Comparison of ENCODE assay signal across 8 cellular contexts in the genomic region with DNA sequence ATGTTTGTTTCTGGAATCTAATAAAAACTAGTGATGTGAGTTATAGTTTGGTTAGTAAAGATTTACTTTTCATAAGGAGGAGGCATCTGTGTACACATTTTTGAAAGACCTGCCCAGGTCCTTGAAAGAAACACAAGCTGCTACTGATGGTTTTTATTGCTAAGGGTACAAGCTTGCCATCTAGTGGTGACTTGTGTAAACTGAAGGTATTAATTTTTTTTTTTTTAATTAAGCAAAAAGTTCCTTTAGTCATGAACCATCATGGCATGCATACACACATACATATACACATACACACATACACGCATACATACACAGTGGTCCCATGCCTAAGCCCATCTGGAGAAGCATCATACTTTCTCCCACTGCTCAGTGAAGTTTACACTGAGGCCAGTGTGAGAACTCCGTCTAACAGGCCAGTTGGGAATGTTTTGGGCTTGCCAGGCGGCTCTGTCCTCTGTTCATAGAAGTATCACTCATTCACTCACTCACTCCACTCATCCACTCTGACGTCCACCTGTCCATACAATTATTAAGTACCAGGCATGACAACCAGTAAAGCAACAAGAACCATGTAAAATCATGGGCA.
DNase-seq lines count a peak whose midpoint lies in the region; ATAC-seq and TF ChIP-seq lines count a peak whose summit lies in the region.

No MANE protein-coding gene starts in this region.

- peak; percentile 18 for DNase-seq in Daoy (ENCODE audit: low read depth)
- DNase-seq in RWPE2 (ENCODE audit: low spot score), result no peak
- peak; percentile 48 for DNase-seq in fibroblast of villous mesenchyme (ENCODE audit: low read depth)
- DNase-seq in sigmoid colon, result no peak
- DNase-seq in COLO668 (lab: John Stamatoyannopoulos, UW; ENCODE audit: unreplicated experiment), result no peak
- DNase-seq in T-helper 2 cell treated with Interferon-gamma antibody and Interleukin-4, amounts not matched to agents 5 μg/mL and 100 μg/mL, for 36 hours (ENCODE audit: low spot score), result no peak

- H3K27ac Mint-ChIP-seq in T-helper 2 cell treated with Interferon-gamma antibody and Interleukin-4, amounts not matched to agents 5 μg/mL and 100 μg/mL, for 36 hours, result no peak overlapping the region

- peak; percentile 50 for TF ChIP-seq RAD21 in Ishikawa (IDR thresholded peaks at IDR 0.05; ENCODE audit: low read depth)

- no peaks in the 10 kb centered on the region for H3K4me1 Mint-ChIP-seq in T-helper 2 cell treated with Interferon-gamma antibody and Interleukin-4, amounts not matched to agents 5 μg/mL and 100 μg/mL, for 36 hours (ENCODE audit: low read depth)

- WGBS in sigmoid colon, 2 donors, result 49 to 62% methylated on average over 4 of the region's 4 CpGs

- H3K36me3 ChIP-seq in RWPE2 (ENCODE audit: low read depth) (no peaks in the 10 kb centered on the region), sigmoid colon (no peaks in the 10 kb centered on the region)

- H3K4me3 ChIP-seq in RWPE2 (ENCODE audit: severe bottlenecking) (no peak overlapping the region), fibroblast of villous mesenchyme (ENCODE audit: low read depth, low read length) (no peak overlapping the region), sigmoid colon (no peak overlapping the region)

- no peak overlapping the region for H3K4me3 Mint-ChIP-seq in T-helper 2 cell treated with Interferon-gamma antibody and Interleukin-4, amounts not matched to agents 5 μg/mL and 100 μg/mL, for 36 hours

- no peak for TF ChIP-seq EP300 in Ishikawa (IDR thresholded peaks at IDR 0.05; ENCODE audit: borderline replicate concordance)
- no peak for TF ChIP-seq EP300 in sigmoid colon (IDR thresholded peaks at IDR 0.05)

- no peaks in the 10 kb centered on the region for H3K27me3 Mint-ChIP-seq in T-helper 2 cell treated with Interferon-gamma antibody and Interleukin-4, amounts not matched to agents 5 μg/mL and 100 μg/mL, for 36 hours (ENCODE audit: low read depth)

- no peaks in the 10 kb centered on the region for H3K9me3 Mint-ChIP-seq in T-helper 2 cell treated with Interferon-gamma antibody and Interleukin-4, amounts not matched to agents 5 μg/mL and 100 μg/mL, for 36 hours

- H3K9me3 ChIP-seq in RWPE2 (ENCODE audit: severe bottlenecking) (no peaks in the 10 kb centered on the region), sigmoid colon (no peaks in the 10 kb centered on the region)

- H3K27ac ChIP-seq in RWPE2 (ENCODE audit: poor library complexity, severe bottlenecking) (no peak overlapping the region), sigmoid colon (peak overlapping the region in 3 of 4 donors; percentile 16 to 59 (median 23))

- H3K4me1 ChIP-seq in RWPE2 (ENCODE audit: insufficient read depth, poor library complexity, severe bottlenecking), result no peaks in the 10 kb centered on the region
- H3K4me1 ChIP-seq in sigmoid colon, result peaks cover 0 to 10% (median 7%) of the 10 kb centered on the region in 4 donors

- no peak for ATAC-seq in RWPE2 (ENCODE audit: low read depth)
- no peak for ATAC-seq in HG02973 (IDR thresholded peaks at IDR 0.05; ENCODE audit: unreplicated experiment)

- H3K27me3 ChIP-seq in RWPE2 (ENCODE audit: insufficient read depth, poor library complexity, severe bottlenecking), result no peaks in the 10 kb centered on the region
- no peaks in the 10 kb centered on the region for H3K27me3 ChIP-seq in sigmoid colon

- TF ChIP-seq CTCF in RWPE2 (IDR thresholded peaks at IDR 0.05; ENCODE audit: poor library complexity, severe bottlenecking) (peak; percentile 80), fibroblast of villous mesenchyme (IDR thresholded peaks at IDR 0.05; ENCODE audit: insufficient read depth, low read depth, low read length) (peak; percentile 62), sigmoid colon (IDR thresholded peaks at IDR 0.05) (peak; percentile 53 to 77 (median 64))

- intact Hi-C loops in sigmoid colon (cut with DNase I), result no loop called here

- TF ChIP-seq POLR2A in sigmoid colon (IDR thresholded peaks at IDR 0.05), result no peak

- no peaks in the 10 kb centered on the region for H3K36me3 Mint-ChIP-seq in T-helper 2 cell treated with Interferon-gamma antibody and Interleukin-4, amounts not matched to agents 5 μg/mL and 100 μg/mL, for 36 hours (ENCODE audit: low read depth)

TF ChIP-seq in Ishikawa, 13 proteins besides CTCF, POLR2A, EP300 and RAD21:
- no peak for TF ChIP-seq USF1 (IDR thresholded peaks at IDR 0.05)
- TF ChIP-seq MAX (IDR thresholded peaks at IDR 0.05), result no peak
- no peak for TF ChIP-seq CREB1 (IDR thresholded peaks at IDR 0.05; ENCODE audit: low read depth)
- TF ChIP-seq NFIC (IDR thresholded peaks at IDR 0.05), result no peak
- no peak for TF ChIP-seq YY1 (IDR thresholded peaks at IDR 0.05; ENCODE audit: low read depth)
- no peak for TF ChIP-seq ZBTB7A (IDR thresholded peaks at IDR 0.05; ENCODE audit: low read depth)
- no peak for TF ChIP-seq EGR1 (IDR thresholded peaks at IDR 0.05)
- no peak for TF ChIP-seq TCF12 (IDR thresholded peaks at IDR 0.05; ENCODE audit: low read depth)
- no peak for TF ChIP-seq TEAD4 (IDR thresholded peaks at IDR 0.05)
- TF ChIP-seq FOXM1 (IDR thresholded peaks at IDR 0.05; ENCODE audit: borderline replicate concordance, low read depth), result no peak
- no peak for TF ChIP-seq REST (IDR thresholded peaks at IDR 0.05; ENCODE audit: low read depth)
- TF ChIP-seq TAF1 (IDR thresholded peaks at IDR 0.05; ENCODE audit: low read depth), result no peak
- no peak for TF ChIP-seq CEBPB (IDR thresholded peaks at IDR 0.05)

Comparison
In these comparisons a context has a peak if more than half of its experiments do, and no peak if none do; other contexts are left out.
1. DNase-seq: peak in Daoy (single experiment) and fibroblast of villous mesenchyme (single experiment); none in RWPE2 (single experiment), sigmoid colon (single experiment), COLO668 (single experiment) and T-helper 2 cell treated with Interferon-gamma antibody and Interleukin-4, amounts not matched to agents 5 μg/mL and 100 μg/mL, for 36 hours (single experiment).
2. Peak in every context shown above with its lines, with median percentiles within 50 percentile points of each other: CTCF ChIP-seq.